ENCODE assay signal across 13 cellular contexts in the genomic region with DNA sequence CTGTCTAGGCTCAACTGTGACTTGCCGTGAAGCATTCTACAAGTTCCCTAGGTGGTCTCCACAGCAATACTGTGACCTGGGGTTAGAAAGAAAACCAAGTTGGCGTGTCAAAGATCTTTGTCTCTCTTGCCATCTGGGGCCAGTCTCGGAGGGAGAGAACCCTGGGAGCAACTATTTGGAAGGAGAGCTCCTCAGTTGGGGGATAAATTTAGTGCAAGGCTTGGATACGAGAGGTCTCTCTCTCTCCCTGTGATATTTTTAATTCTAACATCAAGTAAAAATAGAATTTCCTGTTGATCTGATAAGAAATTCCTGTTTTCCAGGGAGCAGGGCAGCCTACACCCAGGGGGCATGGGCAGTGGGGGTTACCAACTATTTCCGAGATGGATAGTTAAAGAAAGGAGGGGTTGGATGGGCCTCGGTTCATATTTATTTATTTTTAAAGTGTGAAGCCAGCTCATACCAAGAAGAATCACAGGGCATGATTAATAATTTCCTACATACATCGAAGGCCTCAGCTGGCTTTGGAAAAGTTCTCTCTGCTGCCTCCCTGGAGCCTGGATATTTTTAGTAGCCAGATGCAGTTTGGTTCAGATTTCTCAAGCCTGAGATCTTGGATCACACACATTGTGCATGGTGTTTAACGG.
DNase-seq lines count a peak whose midpoint lies in the region; ATAC-seq, FAIRE-seq and TF ChIP-seq lines count a peak whose summit lies in the region.
"Had no signal": no experiment of that assay in that cellular context is flagged by ENCODE, and none has a peak within 500 bp of the region (broad histone marks: within the 10 kb centered on the region; RNA-seq: fewer than 3 reads in every experiment).

No MANE protein-coding gene starts in this region.

- no peak for ATAC-seq in activated CD8-positive, alpha-beta T cell treated with anti-CD3 and anti-CD28 coated beads, Interleukin-2, amount 10 ng/mL, durations not matched to agents 7 days and 5 days
- ATAC-seq in GM18858 (IDR thresholded peaks at IDR 0.05; ENCODE audit: unreplicated experiment), result no peak

- H3K4me3 Mint-ChIP-seq in activated CD8-positive, alpha-beta T cell treated with anti-CD3 and anti-CD28 coated beads, Interleukin-2, amount 10 ng/mL, durations not matched to agents 7 days and 5 days, result no peak overlapping the region

- H3K36me3 ChIP-seq in ascending aorta (no peaks in the 10 kb centered on the region), trophoblast cell (ENCODE audit: control insufficient read depth in 1 of 2, insufficient read depth in 2 of 2, low read length in 2 of 2) (no peaks in the 10 kb centered on the region)

- H3K79me1 ChIP-seq in trophoblast cell (ENCODE audit: low read length), result peaks cover 2% of the 10 kb centered on the region

- H3K27ac ChIP-seq in ascending aorta (peak overlapping the region; percentile 84 to 86), trophoblast cell (ENCODE audit: low read depth, low read length) (no peak overlapping the region)

- POLR2A ChIA-PET in activated CD8-positive, alpha-beta T cell treated with anti-CD3 and anti-CD28 coated beads, Interleukin-2, amount 10 ng/mL, durations not matched to agents 7 days and 5 days (lab: Charles Lee), result no interaction called here

- no peak for TF ChIP-seq CTCF in ascending aorta (IDR thresholded peaks at IDR 0.05)
- TF ChIP-seq CTCF in fibroblast of the aortic adventitia (IDR thresholded peaks at IDR 0.05; ENCODE audit: insufficient read depth, low read length), result no peak
- TF ChIP-seq CTCF in D721Med (IDR thresholded peaks at IDR 0.05; ENCODE audit: insufficient read depth, missing control alignments), result no peak

- H3K4me3 ChIP-seq in ascending aorta (no peak overlapping the region), fibroblast of the aortic adventitia (ENCODE audit: low read depth, low read length) (no peak overlapping the region), trophoblast cell (ENCODE audit: low read depth, low read length) (peak overlapping the region; percentile 25)

- H3K4me1 ChIP-seq in ascending aorta (peaks cover 10 to 40% of the 10 kb centered on the region in 2 donors), trophoblast cell (ENCODE audit: control insufficient read depth in 1 of 2, insufficient read depth in 2 of 2, low read length in 2 of 2) (peaks cover 3% of the 10 kb centered on the region in 2 experiments)

- H3K27me3 Mint-ChIP-seq in activated CD8-positive, alpha-beta T cell treated with anti-CD3 and anti-CD28 coated beads, Interleukin-2, amount 10 ng/mL, durations not matched to agents 7 days and 5 days (ENCODE audit: low read depth), result peaks cover 4% of the 10 kb centered on the region

- H4K91ac ChIP-seq in trophoblast cell (ENCODE audit: low read depth, low read length), result no peak overlapping the region

- H3K36me3 Mint-ChIP-seq in activated CD8-positive, alpha-beta T cell treated with anti-CD3 and anti-CD28 coated beads, Interleukin-2, amount 10 ng/mL, durations not matched to agents 7 days and 5 days (ENCODE audit: low read depth), result no peaks in the 10 kb centered on the region

- CTCF ChIA-PET in activated CD8-positive, alpha-beta T cell treated with anti-CD3 and anti-CD28 coated beads, Interleukin-2, amount 10 ng/mL, durations not matched to agents 7 days and 5 days (lab: Charles Lee), result no interaction called here

- H2BK5ac ChIP-seq in trophoblast cell (ENCODE audit: low read depth, low read length, poor library complexity), result no peak overlapping the region

- H3K23ac ChIP-seq in trophoblast cell (ENCODE audit: low read length), result no peak overlapping the region

- DNase-seq in EH (ENCODE audit: low read depth), result peak; percentile 92
- DNase-seq in ascending aorta (ENCODE audit: low spot score in 2 of 2), result peak in 1 of 2 donors; percentile 82
- DNase-seq in fibroblast of the aortic adventitia (ENCODE audit: low read depth), result peak; percentile 48
- no peak for DNase-seq in trophoblast cell
- no peak for DNase-seq in T-helper 9 cell
- no peak for DNase-seq in activated CD8-positive, alpha-beta T cell treated with anti-CD3 and anti-CD28 coated beads, Interleukin-2, amount 10 ng/mL, durations not matched to agents 7 days and 5 days
- no peak for DNase-seq in D721Med (ENCODE audit: insufficient read length, low spot score)
- DNase-seq: activated CD8-positive, alpha-beta memory T cell treated with anti-CD3 and anti-CD28 coated beads for 24 hours; activated effector memory CD4-positive, alpha-beta T cell treated with anti-CD3 and anti-CD28 coated beads, Interleukin-2, amount 50 U/mL, for 16 hours; AML-193; NCI-H1436 had no signal

- no peaks in the 10 kb centered on the region for H3K4me1 Mint-ChIP-seq in activated CD8-positive, alpha-beta T cell treated with anti-CD3 and anti-CD28 coated beads, Interleukin-2, amount 10 ng/mL, durations not matched to agents 7 days and 5 days (ENCODE audit: low read depth)

- no peaks in the 10 kb centered on the region for H3K27me3 ChIP-seq in ascending aorta
- H3K27me3 ChIP-seq in trophoblast cell (ENCODE audit: insufficient read depth, low read length), result no peaks in the 10 kb centered on the region

- no CpG with 5 or more reads among the region's 8 CpGs for WGBS in trophoblast cell (ENCODE audit: extremely low coverage, insufficient coverage, insufficient read length)

- no peak overlapping the region for H4K12ac ChIP-seq in trophoblast cell (ENCODE audit: low read depth, low read length)

- H3K18ac ChIP-seq in trophoblast cell (ENCODE audit: low read length), result no peak overlapping the region

- H3K4me2 ChIP-seq in trophoblast cell (ENCODE audit: low read length), result no peak overlapping the region

- H2BK12ac ChIP-seq in trophoblast cell (ENCODE audit: low read length), result no peak overlapping the region

- H3K79me2 ChIP-seq in trophoblast cell (ENCODE audit: control insufficient read depth, insufficient read depth, low read length, poor library complexity), result no peaks in the 10 kb centered on the region

- no peak overlapping the region for H3K27ac Mint-ChIP-seq in activated CD8-positive, alpha-beta T cell treated with anti-CD3 and anti-CD28 coated beads, Interleukin-2, amount 10 ng/mL, durations not matched to agents 7 days and 5 days
- H3K27ac Mint-ChIP-seq: progenitor cell of endocrine pancreas had no signal

- H3K4ac ChIP-seq in trophoblast cell (ENCODE audit: low read depth, low read length), result no peak overlapping the region

- H4K8ac ChIP-seq in trophoblast cell (ENCODE audit: low read depth, low read length), result no peak overlapping the region

- H3K9me3 Mint-ChIP-seq in activated CD8-positive, alpha-beta T cell treated with anti-CD3 and anti-CD28 coated beads, Interleukin-2, amount 10 ng/mL, durations not matched to agents 7 days and 5 days (ENCODE audit: insufficient read depth), result no peaks in the 10 kb centered on the region

- H2BK120ac ChIP-seq in trophoblast cell (ENCODE audit: insufficient read depth, low read length, poor library complexity), result no peak overlapping the region

- no peak for FAIRE-seq in D721Med (lab: Jason Lieb, UNC)

- no peaks in the 10 kb centered on the region for H3K9me3 ChIP-seq in ascending aorta
- no peaks in the 10 kb centered on the region for H3K9me3 ChIP-seq in trophoblast cell (ENCODE audit: insufficient read depth, low read depth, low read length)

- H3K14ac ChIP-seq in trophoblast cell (ENCODE audit: low read length), result no peak overlapping the region

- intact Hi-C loops in ascending aorta (cut with DNase I), result loop anchor here (1.0 kb wide), 2 partner anchors 26 to 37 kb away; no protein-coding TSS in a partner anchor

- H2AFZ ChIP-seq in trophoblast cell (ENCODE audit: insufficient read depth, low read length, poor library complexity), result no peak overlapping the region

- H3K9ac ChIP-seq in trophoblast cell (ENCODE audit: low read length), result no peak overlapping the region

- no peak overlapping the region for H2AK5ac ChIP-seq in trophoblast cell (ENCODE audit: low read length)

Comparison
In these comparisons a context has a peak if more than half of its experiments do, and no peak if none do; other contexts are left out.
1. DNase-seq: peak in EH (single experiment) and fibroblast of the aortic adventitia (single experiment); none in trophoblast cell (0 of 2), T-helper 9 cell (single experiment), activated CD8-positive, alpha-beta T cell treated with anti-CD3 and anti-CD28 coated beads, Interleukin-2, amount 10 ng/mL, durations not matched to agents 7 days and 5 days (single experiment) and D721Med (single experiment).